9 cellular contexts compared by ENCODE assay signal in genomic region chr6:43951063-43951755, GRCh38.
DNase-seq lines count a peak whose midpoint lies in the region; ATAC-seq lines count a peak whose summit lies in the region.
"Had no signal": no experiment of that assay in that cellular context is flagged by ENCODE, and none has a peak within 500 bp of the region (broad histone marks: within the 10 kb centered on the region; RNA-seq: fewer than 3 reads in every experiment).

No MANE protein-coding gene starts in this region.

- H3K27me3 ChIP-seq in mesendoderm (ENCODE audit: insufficient read depth, low read length, poor library complexity) = no peaks in the 10 kb centered on the region
- H3K27me3 ChIP-seq: BLaER1 had no signal

- H4K5ac ChIP-seq in mesendoderm (ENCODE audit: low read length) = no peak overlapping the region

- no peak overlapping the region for H2BK120ac ChIP-seq in mesendoderm (ENCODE audit: low read depth, low read length)

- H3K36me3 Mint-ChIP-seq in T-helper 17 cell (ENCODE audit: low read depth) = peaks cover 4% of the 10 kb centered on the region

- peaks cover 10% of the 10 kb centered on the region for H3K27me3 Mint-ChIP-seq in T-helper 17 cell

- DNase-seq in NCI-H510A (lab: John Stamatoyannopoulos, UW) (peak; percentile 23), NCI-H510A treated with DMSO at 0.1 percent for 48 hours (lab: John Stamatoyannopoulos, UW) (no peak), NCI-H82 treated with DMSO at 0.1 percent for 48 hours (lab: John Stamatoyannopoulos, UW; ENCODE audit: unreplicated experiment) (peak; percentile 45), dermis blood vessel endothelial cell (peak; percentile 33), mesendoderm (peak; percentile 90), T-helper 17 cell (no peak)

- no CpG with 5 or more reads among the region's 5 CpGs for WGBS in mesendoderm (ENCODE audit: extremely low coverage, insufficient coverage, low lambda C conversion rate)

- H3K9me3 ChIP-seq in T-helper 17 cell (ENCODE audit: control insufficient read depth, low read length, poor library complexity, severe bottlenecking) = no peaks in the 10 kb centered on the region

- H3K56ac ChIP-seq in mesendoderm (ENCODE audit: low read length) = no peak overlapping the region

- no peak overlapping the region for H3K27ac Mint-ChIP-seq in T-helper 17 cell

- no peak overlapping the region for H4K8ac ChIP-seq in mesendoderm (ENCODE audit: low read depth, low read length)

- H3K4me3 ChIP-seq in mesendoderm (ENCODE audit: low read length) = no peak overlapping the region
- H3K4me3 ChIP-seq: BLaER1 had no signal

- H3K9ac ChIP-seq in mesendoderm (ENCODE audit: low read length) = no peak overlapping the region
- H3K9ac ChIP-seq: BLaER1 had no signal

- H3K36me3 ChIP-seq in mesendoderm (ENCODE audit: control insufficient read depth, insufficient read depth, low read length) = no peaks in the 10 kb centered on the region
- H3K36me3 ChIP-seq: BLaER1 had no signal

- H3K4me2 ChIP-seq in mesendoderm (ENCODE audit: low read length) = no peak overlapping the region
- H3K4me2 ChIP-seq: BLaER1 had no signal

- no peak overlapping the region for H3K23ac ChIP-seq in mesendoderm (ENCODE audit: low read length)

- H3K4me1 ChIP-seq in mesendoderm (ENCODE audit: control insufficient read depth, low read depth, low read length) = no peaks in the 10 kb centered on the region

- H3K27ac ChIP-seq in mesendoderm (ENCODE audit: low read depth, low read length) = no peak overlapping the region
- H3K27ac ChIP-seq: BLaER1 had no signal

- no peak overlapping the region for H3K4ac ChIP-seq in mesendoderm (ENCODE audit: low read depth, low read length)

- no peak overlapping the region for H3K4me3 Mint-ChIP-seq in T-helper 17 cell

- no peak for ATAC-seq in T-helper 17 cell
- no peak for ATAC-seq in HG02885 (IDR thresholded peaks at IDR 0.05; ENCODE audit: poor library complexity, unreplicated experiment)
- ATAC-seq in HG02981 (IDR thresholded peaks at IDR 0.05; ENCODE audit: unreplicated experiment) = no peak

- H3K18ac ChIP-seq in mesendoderm (ENCODE audit: low read length) = no peak overlapping the region

- peak overlapping the region; percentile 27 for H2AK5ac ChIP-seq in mesendoderm (ENCODE audit: low read length)

- H3K4me1 Mint-ChIP-seq in T-helper 17 cell = peaks cover 2% of the 10 kb centered on the region

- H2BK15ac ChIP-seq in mesendoderm (replicated peaks; ENCODE audit: low read depth) = no peak overlapping the region

- H3K79me2 ChIP-seq in mesendoderm (ENCODE audit: control insufficient read depth, insufficient read depth, low read length) = no peaks in the 10 kb centered on the region

- no peaks in the 10 kb centered on the region for H3K79me1 ChIP-seq in mesendoderm (ENCODE audit: low read length)

- H2BK5ac ChIP-seq in mesendoderm (ENCODE audit: low read length) = peak overlapping the region; percentile 51

Comparison
In these comparisons a context has a peak if more than half of its experiments do, and no peak if none do; other contexts are left out.
1. DNase-seq: peak in NCI-H510A (single experiment), NCI-H82 treated with DMSO at 0.1 percent for 48 hours (single experiment), dermis blood vessel endothelial cell (single experiment) and mesendoderm (single experiment); none in NCI-H510A treated with DMSO at 0.1 percent for 48 hours (single experiment) and T-helper 17 cell (0 of 3).